In genomic region chr9:88753691-88754367, GRCh38 we compare ENCODE assay signal across 24 cellular contexts.
DNase-seq lines count a peak whose midpoint lies in the region; ATAC-seq and TF ChIP-seq lines count a peak whose summit lies in the region.
"Had no signal": no experiment of that assay in that cellular context is flagged by ENCODE, and none has a peak within 500 bp of the region (broad histone marks: within the 10 kb centered on the region; RNA-seq: fewer than 3 reads in every experiment).

No MANE protein-coding gene starts in this region.

- H3K4me1 ChIP-seq in BLaER1 = peaks cover 61% of the 10 kb centered on the region
- peaks cover 0 to under 1% (median 0%) of the 10 kb centered on the region in 4 donors for H3K4me1 ChIP-seq in tibial nerve

- H3K36me3 ChIP-seq in BLaER1 = no peaks in the 10 kb centered on the region
- no peaks in the 10 kb centered on the region for H3K36me3 ChIP-seq in tibial nerve
- H3K36me3 ChIP-seq: MG63, SJSA1, thoracic aorta had no signal

- TF ChIP-seq EP300 in tibial nerve (IDR thresholded peaks at IDR 0.05) = no peak

- WGBS in tibial nerve, 2 donors = 46 to 57% methylated on average over 7 of the region's 7 CpGs

- peaks cover 14% of the 10 kb centered on the region for H3K9me3 ChIP-seq in BLaER1
- peaks cover 0 to 6% (median 0%) of the 10 kb centered on the region in 4 donors for H3K9me3 ChIP-seq in tibial nerve
- H3K9me3 ChIP-seq: MG63, SJSA1, thoracic aorta had no signal

- H3K27ac ChIP-seq in BLaER1 = peak overlapping the region; percentile 47
- no peak overlapping the region for H3K27ac ChIP-seq in tibial nerve
- H3K27ac ChIP-seq: SJSA1 had no signal

- H3K4me3 Mint-ChIP-seq in glutamatergic neuron (ENCODE audit: unreplicated experiment) (no peak overlapping the region), neural crest cell (no peak overlapping the region)
- no peak overlapping the region for H3K4me3 Mint-ChIP-seq in effector memory CD8-positive, alpha-beta T cell
- H3K4me3 Mint-ChIP-seq: CD4-positive, alpha-beta memory T cell; IgD-negative memory B cell had no signal

- H3K27me3 Mint-ChIP-seq in glutamatergic neuron (ENCODE audit: unreplicated experiment) (peaks cover 2% of the 10 kb centered on the region), neural crest cell (ENCODE audit: low read depth) (no peaks in the 10 kb centered on the region)
- H3K27me3 Mint-ChIP-seq in effector memory CD8-positive, alpha-beta T cell = peaks cover 9 to 19% of the 10 kb centered on the region in 2 donors

- no peaks in the 10 kb centered on the region for H3K27me3 ChIP-seq in BLaER1
- H3K27me3 ChIP-seq in tibial nerve = no peaks in the 10 kb centered on the region
- H3K27me3 ChIP-seq: MG63, SJSA1 had no signal

- ATAC-seq in effector memory CD8-positive, alpha-beta T cell (replicated peaks) = no peak
- ATAC-seq: esophagus mucosa, GM12878 had no signal

- H3K9me3 Mint-ChIP-seq in glutamatergic neuron (ENCODE audit: unreplicated experiment) (no peaks in the 10 kb centered on the region), neural crest cell (peaks cover 2% of the 10 kb centered on the region)
- no peaks in the 10 kb centered on the region for H3K9me3 Mint-ChIP-seq in effector memory CD8-positive, alpha-beta T cell

- H3K36me3 Mint-ChIP-seq in glutamatergic neuron (ENCODE audit: unreplicated experiment) = no peaks in the 10 kb centered on the region
- no peaks in the 10 kb centered on the region for H3K36me3 Mint-ChIP-seq in neural crest cell (ENCODE audit: low read depth)
- no peaks in the 10 kb centered on the region for H3K36me3 Mint-ChIP-seq in effector memory CD8-positive, alpha-beta T cell (ENCODE audit: insufficient read depth)
- H3K36me3 Mint-ChIP-seq: CD4-positive, alpha-beta memory T cell; IgD-negative memory B cell had no signal

- H4K20me1 ChIP-seq in BLaER1 = no peaks in the 10 kb centered on the region

- H3K4me3 ChIP-seq in BLaER1 (no peak overlapping the region), tibial nerve (no peak overlapping the region)
- H3K4me3 ChIP-seq: GM12878, MG63, SJSA1, thoracic aorta had no signal

- peak overlapping the region; percentile 79 for H3K4me2 ChIP-seq in BLaER1

- TF ChIP-seq CTCF in glutamatergic neuron (IDR thresholded peaks at IDR 0.05; ENCODE audit: partially characterized antibody, unreplicated experiment) (no peak), neural crest cell (conservative IDR thresholded peaks at IDR 0.05) (no peak), tibial nerve (IDR thresholded peaks at IDR 0.05) (no peak)

- H3K4me1 Mint-ChIP-seq in glutamatergic neuron (ENCODE audit: low read depth, unreplicated experiment) (peaks cover 30% of the 10 kb centered on the region), neural crest cell (peaks cover 13% of the 10 kb centered on the region)
- no peaks in the 10 kb centered on the region for H3K4me1 Mint-ChIP-seq in effector memory CD8-positive, alpha-beta T cell (ENCODE audit: low read depth in 2 of 2)
- H3K4me1 Mint-ChIP-seq: CD4-positive, alpha-beta memory T cell; IgD-negative memory B cell had no signal

- H3K9ac ChIP-seq in BLaER1 = no peak overlapping the region

- peak overlapping the region; percentile 78 for H3K27ac Mint-ChIP-seq in glutamatergic neuron (ENCODE audit: unreplicated experiment)
- peak overlapping the region; percentile 12 for H3K27ac Mint-ChIP-seq in neural crest cell (ENCODE audit: unreplicated experiment)
- no peak overlapping the region for H3K27ac Mint-ChIP-seq in effector memory CD8-positive, alpha-beta T cell
- H3K27ac Mint-ChIP-seq: CD4-positive, alpha-beta memory T cell; IgD-negative memory B cell had no signal

- TF ChIP-seq POLR2A in tibial nerve (IDR thresholded peaks at IDR 0.05) = no peak

- DNase-seq in NCI-H2171 treated with DMSO at 0.1 percent for 48 hours (lab: John Stamatoyannopoulos, UW) (peak; percentile 72), glutamatergic neuron (no peak), neural crest cell (ENCODE audit: low read depth, low spot score) (no peak), NCI-H446 treated with DMSO at 0.1 percent for 48 hours (lab: John Stamatoyannopoulos, UW) (no peak), anterior cingulate cortex (lab: John Stamatoyannopoulos, UW) (no peak), tibial nerve (ENCODE audit: low spot score in 2 of 2) (no peak)
- no peak for DNase-seq in effector memory CD8-positive, alpha-beta T cell
- DNase-seq: activated naive CD4-positive, alpha-beta T cell; activated T-cell treated with anti-CD3 and anti-CD28 coated beads for 4 hours; CD4-positive, alpha-beta memory T cell; DMS53; left cardiac atrium; MG63; NCI-H1436; NCI-H748 treated with DMSO at 0.1 percent for 48 hours; stimulated activated CD4-positive, alpha-beta T cell treated with anti-CD3 and anti-CD28 coated beads, Interleukin-2, amount 100 ng/mL, for 24 hours; stimulated activated naive CD4-positive, alpha-beta T cell; T-helper 2 cell had no signal

Comparison
In these comparisons a context has a peak if more than half of its experiments do, and no peak if none do; other contexts are left out.
1. H3K27ac Mint-ChIP-seq: peak in glutamatergic neuron (single experiment) and neural crest cell (single experiment); none in effector memory CD8-positive, alpha-beta T cell (0 of 2).